Comparison of ENCODE assay signal across 1 cellular context in genomic region chr11:72813740-72814138, GRCh38.
TF ChIP-seq lines count a peak whose summit lies in the region.

No MANE protein-coding gene starts in this region.

TF ChIP-seq in IMR-90, 13 proteins besides CTCF, POLR2A, EP300 and RAD21 (continued from another document):
- TF ChIP-seq CEBPB (IDR thresholded peaks at IDR 0.05; ENCODE audit: low read depth, low read length) (no peak), CHD1 (IDR thresholded peaks at IDR 0.05; ENCODE audit: low read depth, low read length) (no peak), MAZ (IDR thresholded peaks at IDR 0.05; ENCODE audit: borderline replicate concordance, low read depth, low read length) (no peak), MXI1 (IDR thresholded peaks at IDR 0.05; ENCODE audit: borderline replicate concordance, low read depth, low read length) (peak; percentile 16; the same call in 1 of the 2 replicates), RCOR1 (IDR thresholded peaks at IDR 0.05; ENCODE audit: insufficient replicate concordance, low read length) (no peak)
